In genomic region chr10:34698979-34699378, GRCh38 we compare ENCODE assay signal across 2 cellular contexts.
A peak's percentile ranks its signal among the peaks of the same experiment; 100 is the strongest.
TF ChIP-seq lines count a peak whose summit lies in the region.

No MANE protein-coding gene starts in this region.

TF ChIP-seq in HCT116, 20 proteins besides CTCF, POLR2A, EP300 and RAD21 (continued from another document):
- TF ChIP-seq FOSL1 (IDR thresholded peaks at IDR 0.05; ENCODE audit: low read depth) (peak; percentile 69), CEBPB (IDR thresholded peaks at IDR 0.05; ENCODE audit: low read depth) (peak; percentile 38; the same call in 1 of the 2 replicates), JUND (IDR thresholded peaks at IDR 0.05) (peak; percentile 64; the same call in 1 of the 2 replicates), TCF7L2 (IDR thresholded peaks at IDR 0.05; ENCODE audit: borderline replicate concordance, extremely low read depth, insufficient read depth, insufficient read length) (no peak), SRF (IDR thresholded peaks at IDR 0.05; ENCODE audit: low read depth) (no peak), ZNF274 (IDR thresholded peaks at IDR 0.05; ENCODE audit: low read depth, low read length) (no peak), SP1 (IDR thresholded peaks at IDR 0.05; ENCODE audit: low read depth) (0 out of 2 replicates have a peak, but pooled peaks have one; percentile 31)
- TF ChIP-seq, protein P1, sequence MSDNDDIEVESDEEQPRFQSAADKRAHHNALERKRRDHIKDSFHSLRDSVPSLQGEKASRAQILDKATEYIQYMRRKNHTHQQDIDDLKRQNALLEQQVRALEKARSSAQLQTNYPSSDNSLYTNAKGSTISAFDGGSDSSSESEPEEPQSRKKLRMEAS (IDR thresholded peaks at IDR 0.05), result no peak

TF ChIP-seq in SK-N-SH, 30 proteins besides CTCF, POLR2A, EP300 and RAD21 (continued from another document):
- TF ChIP-seq USF2 (IDR thresholded peaks at IDR 0.05; ENCODE audit: borderline replicate concordance, low read depth, low read length) (no peak), TEAD4 (IDR thresholded peaks at IDR 0.05; ENCODE audit: borderline replicate concordance, insufficient read depth) (peak; percentile 96), JUND (IDR thresholded peaks at IDR 0.05) (peak; percentile 99), REST (IDR thresholded peaks at IDR 0.05; ENCODE audit: low read depth, low read length) (0 out of 2 replicates have a peak, but pooled peaks have one; percentile 33), SIN3A (IDR thresholded peaks at IDR 0.05; ENCODE audit: borderline replicate concordance, low read depth, low read length) (peak; percentile 58; the same call in 1 of the 2 replicates), MXI1 (IDR thresholded peaks at IDR 0.05; ENCODE audit: low read depth, low read length) (no peak), FOXM1 (IDR thresholded peaks at IDR 0.05; ENCODE audit: low read depth) (peak; percentile 72; the same call in 1 of the 2 replicates), NFIC (IDR thresholded peaks at IDR 0.05; ENCODE audit: borderline replicate concordance) (peak; percentile 97), RXRA (IDR thresholded peaks at IDR 0.05; ENCODE audit: borderline replicate concordance, low read depth) (peak; percentile 82; the same call in 1 of the 2 replicates), FOXJ3 (CRISPR knock-in tag; IDR thresholded peaks at IDR 0.05) (no peak), TAF1 (IDR thresholded peaks at IDR 0.05; ENCODE audit: borderline replicate concordance, low read depth, low read length) (no peak), USF1 (IDR thresholded peaks at IDR 0.05; ENCODE audit: borderline replicate concordance, low read depth) (no peak), SMC3 (IDR thresholded peaks at IDR 0.05; ENCODE audit: low read depth, low read length) (no peak), GATA2 (CRISPR knock-in tag; IDR thresholded peaks at IDR 0.05) (no peak), ELF1 (IDR thresholded peaks at IDR 0.05) (no peak), YY1 (IDR thresholded peaks at IDR 0.05; ENCODE audit: low read depth) (0 out of 2 replicates have a peak, but pooled peaks have one; percentile 23), EZH2phosphoT487 (IDR thresholded peaks at IDR 0.05; ENCODE audit: borderline replicate concordance, low read depth) (no peak), ZBTB33 (IDR thresholded peaks at IDR 0.05; ENCODE audit: borderline replicate concordance, low read depth) (peak; percentile 79; the same call in 1 of the 2 replicates), GABPA (IDR thresholded peaks at IDR 0.05; ENCODE audit: low read depth) (no peak), TCF12 (IDR thresholded peaks at IDR 0.05) (peak; percentile 96), NRF1 (IDR thresholded peaks at IDR 0.05; ENCODE audit: low read depth, low read length) (no peak), FOSL2 (IDR thresholded peaks at IDR 0.05; ENCODE audit: borderline replicate concordance, low read depth) (peak; percentile 94), CHD2 (IDR thresholded peaks at IDR 0.05; ENCODE audit: low read length, partially characterized antibody) (no peak), IRF3 (IDR thresholded peaks at IDR 0.05; ENCODE audit: low read depth, low read length) (no peak), POLR2AphosphoS5 (IDR thresholded peaks at IDR 0.05; ENCODE audit: low read depth, low read length) (peak; percentile 59; the same call in 1 of the 2 replicates), MEF2A (IDR thresholded peaks at IDR 0.05; ENCODE audit: borderline replicate concordance, low read depth) (0 out of 2 replicates have a peak, but pooled peaks have one; percentile 34)
- TF ChIP-seq, protein P2, sequence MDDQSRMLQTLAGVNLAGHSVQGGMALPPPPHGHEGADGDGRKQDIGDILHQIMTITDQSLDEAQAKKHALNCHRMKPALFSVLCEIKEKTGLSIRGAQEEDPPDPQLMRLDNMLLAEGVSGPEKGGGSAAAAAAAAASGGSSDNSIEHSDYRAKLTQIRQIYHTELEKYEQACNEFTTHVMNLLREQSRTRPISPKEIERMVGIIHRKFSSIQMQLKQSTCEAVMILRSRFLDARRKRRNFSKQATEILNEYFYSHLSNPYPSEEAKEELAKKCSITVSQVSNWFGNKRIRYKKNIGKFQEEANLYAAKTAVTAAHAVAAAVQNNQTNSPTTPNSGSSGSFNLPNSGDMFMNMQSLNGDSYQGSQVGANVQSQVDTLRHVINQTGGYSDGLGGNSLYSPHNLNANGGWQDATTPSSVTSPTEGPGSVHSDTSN (IDR thresholded peaks at IDR 0.05), result peak; percentile 95
- TF ChIP-seq, protein P1 (IDR thresholded peaks at IDR 0.05; ENCODE audit: low read depth), result peak; percentile 56; the same call in 1 of the 2 replicates
TF ChIP-seq in SK-N-SH: peak in this region for 15.
